In the genomic region with DNA sequence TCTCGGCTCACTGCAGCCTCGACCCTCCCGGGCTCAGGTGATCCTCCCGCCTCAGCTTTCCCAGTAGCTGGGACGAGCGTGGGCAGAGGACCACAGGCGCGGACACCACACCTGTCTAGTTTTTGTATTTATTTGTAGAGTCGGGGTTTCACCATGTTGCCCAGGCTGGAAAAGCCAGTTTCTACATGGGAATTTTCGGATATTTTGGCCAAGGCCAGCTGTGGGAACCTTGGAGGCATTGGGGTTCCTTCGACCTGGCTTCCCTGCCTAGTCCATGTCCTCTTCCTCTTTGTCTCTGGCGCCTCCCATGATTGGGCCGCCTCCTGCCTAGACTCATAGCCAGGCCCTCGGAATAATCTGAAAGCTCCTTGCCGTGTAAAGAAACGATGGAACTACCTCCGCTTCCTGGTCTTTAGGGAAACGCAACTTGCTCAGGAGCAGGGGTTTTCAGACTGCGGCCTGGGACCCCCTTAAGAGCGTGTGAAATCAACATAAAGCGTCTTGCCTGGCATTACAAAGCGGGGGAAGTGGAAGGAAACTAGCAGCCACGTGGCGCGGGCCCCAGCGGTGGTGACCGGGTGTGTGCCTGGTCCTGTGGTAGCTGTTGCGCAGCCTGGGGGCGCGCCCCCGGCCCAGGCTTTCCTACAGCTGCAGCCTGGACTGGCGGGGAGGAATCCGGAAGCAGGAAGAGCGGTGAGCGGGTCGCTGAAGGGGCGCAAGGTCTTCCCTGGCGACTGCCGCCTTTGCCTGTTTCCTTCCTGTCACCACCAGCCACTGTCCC, we compare ENCODE assay signal across 1 cellular context.
TF ChIP-seq lines count a peak whose summit lies in the region.

No MANE protein-coding gene starts in this region.

TF ChIP-seq in H1, 55 proteins besides CTCF, POLR2A, EP300 and RAD21 (continued from another document):
- no peak for TF ChIP-seq NRF1 (IDR thresholded peaks at IDR 0.05; ENCODE audit: low read depth, low read length)
- TF ChIP-seq CBX5 (IDR thresholded peaks at IDR 0.05; ENCODE audit: low read depth, low read length) = no peak
- no peak; the same call in 1 of the 2 replicates for TF ChIP-seq PHF8 (conservative IDR thresholded peaks at IDR 0.05; ENCODE audit: low read depth, low read length)
- TF ChIP-seq SP1 (IDR thresholded peaks at IDR 0.05; ENCODE audit: low read depth, low read length) = no peak
- peak; percentile 64 for TF ChIP-seq POLR2AphosphoS5 (IDR thresholded peaks at IDR 0.05; ENCODE audit: low read depth, low read length)
- peak; percentile 7 for TF ChIP-seq KDM4A (IDR thresholded peaks at IDR 0.05; ENCODE audit: low read depth, low read length, severe bottlenecking)
- TF ChIP-seq RNF2 (IDR thresholded peaks at IDR 0.05; ENCODE audit: borderline replicate concordance, low read depth, low read length, missing control alignments, poor library complexity, severe bottlenecking) = no peak
- peak; percentile 43; the same call in 1 of the 2 replicates for TF ChIP-seq TAF1 (IDR thresholded peaks at IDR 0.05; ENCODE audit: low read depth, low read length)
- TF ChIP-seq SP4 (IDR thresholded peaks at IDR 0.05; ENCODE audit: low read length) = no peak
- TF ChIP-seq BCL11A (IDR thresholded peaks at IDR 0.05; ENCODE audit: low read depth in 2 of 2, low read length in 2 of 2) = no peak
- TF ChIP-seq EZH2 (IDR thresholded peaks at IDR 0.05; ENCODE audit: low read depth, low read length, severe bottlenecking) = no peak
- TF ChIP-seq HDAC2 (IDR thresholded peaks at IDR 0.05; ENCODE audit: borderline replicate concordance in 1 of 2, low read depth in 2 of 2, low read length in 2 of 2) = peak in 1 of 2 experiments; percentile 25; a peak in 1 of 4 replicates
- TF ChIP-seq TCF12 (IDR thresholded peaks at IDR 0.05; ENCODE audit: low read depth, low read length) = 0 out of 2 replicates have a peak, but pooled peaks have one; percentile 70
- peak; percentile 70; the same call in 1 of the 2 replicates for TF ChIP-seq EGR1 (IDR thresholded peaks at IDR 0.05; ENCODE audit: borderline replicate concordance, low read depth, low read length)
- TF ChIP-seq RBBP5 (IDR thresholded peaks at IDR 0.05; ENCODE audit: borderline replicate concordance, low read depth, low read length) = no peak
- TF ChIP-seq E2F6 (IDR thresholded peaks at IDR 0.05) = peak; percentile 97
- no peak for TF ChIP-seq JUN (IDR thresholded peaks at IDR 0.05; ENCODE audit: low read depth, low read length)
- no peak for TF ChIP-seq YY1 (IDR thresholded peaks at IDR 0.05; ENCODE audit: low read depth, low read length)
- TF ChIP-seq, protein P1, sequence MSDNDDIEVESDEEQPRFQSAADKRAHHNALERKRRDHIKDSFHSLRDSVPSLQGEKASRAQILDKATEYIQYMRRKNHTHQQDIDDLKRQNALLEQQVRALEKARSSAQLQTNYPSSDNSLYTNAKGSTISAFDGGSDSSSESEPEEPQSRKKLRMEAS (IDR thresholded peaks at IDR 0.05) = peak; percentile 99
- TF ChIP-seq SIN3A (conservative IDR thresholded peaks at IDR 0.05 in 1 of 2, IDR thresholded peaks at IDR 0.05 in 1 of 2; ENCODE audit: low read depth in 1 of 2, low read length in 2 of 2) = peak in 1 of 2 experiments; percentile 66; a peak in 1 of 4 replicates
